Comparison of ENCODE assay signal across 1 cellular context in genomic region chr11:13944016-13944415, GRCh38.
TF ChIP-seq lines count a peak whose summit lies in the region.

No MANE protein-coding gene starts in this region.

TF ChIP-seq in SK-N-SH treated with all-trans-retinoic acid at 6 μM for 48 hours, 23 proteins besides CTCF, POLR2A, EP300 and RAD21 (continued from another document):
- TF ChIP-seq, protein P1, sequence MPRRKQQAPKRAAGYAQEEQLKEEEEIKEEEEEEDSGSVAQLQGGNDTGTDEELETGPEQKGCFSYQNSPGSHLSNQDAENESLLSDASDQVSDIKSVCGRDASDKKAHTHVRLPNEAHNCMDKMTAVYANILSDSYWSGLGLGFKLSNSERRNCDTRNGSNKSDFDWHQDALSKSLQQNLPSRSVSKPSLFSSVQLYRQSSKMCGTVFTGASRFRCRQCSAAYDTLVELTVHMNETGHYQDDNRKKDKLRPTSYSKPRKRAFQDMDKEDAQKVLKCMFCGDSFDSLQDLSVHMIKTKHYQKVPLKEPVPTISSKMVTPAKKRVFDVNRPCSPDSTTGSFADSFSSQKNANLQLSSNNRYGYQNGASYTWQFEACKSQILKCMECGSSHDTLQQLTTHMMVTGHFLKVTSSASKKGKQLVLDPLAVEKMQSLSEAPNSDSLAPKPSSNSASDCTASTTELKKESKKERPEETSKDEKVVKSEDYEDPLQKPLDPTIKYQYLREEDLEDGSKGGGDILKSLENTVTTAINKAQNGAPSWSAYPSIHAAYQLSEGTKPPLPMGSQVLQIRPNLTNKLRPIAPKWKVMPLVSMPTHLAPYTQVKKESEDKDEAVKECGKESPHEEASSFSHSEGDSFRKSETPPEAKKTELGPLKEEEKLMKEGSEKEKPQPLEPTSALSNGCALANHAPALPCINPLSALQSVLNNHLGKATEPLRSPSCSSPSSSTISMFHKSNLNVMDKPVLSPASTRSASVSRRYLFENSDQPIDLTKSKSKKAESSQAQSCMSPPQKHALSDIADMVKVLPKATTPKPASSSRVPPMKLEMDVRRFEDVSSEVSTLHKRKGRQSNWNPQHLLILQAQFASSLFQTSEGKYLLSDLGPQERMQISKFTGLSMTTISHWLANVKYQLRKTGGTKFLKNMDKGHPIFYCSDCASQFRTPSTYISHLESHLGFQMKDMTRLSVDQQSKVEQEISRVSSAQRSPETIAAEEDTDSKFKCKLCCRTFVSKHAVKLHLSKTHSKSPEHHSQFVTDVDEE (CRISPR knock-in tag; IDR thresholded peaks at IDR 0.05): no peak
